ENCODE assay signal across 1 cellular context in genomic region chr4:152535903-152536544, GRCh38.
TF ChIP-seq lines count a peak whose summit lies in the region.

Gene FBXW7 (minus strand): TSS chr4:152536092. CDS start chr4:152411803, 124,289 bp downstream.

TF ChIP-seq in GM12878, 131 proteins besides CTCF, POLR2A, EP300 and RAD21 (continued from another document and continues in another):
- TF ChIP-seq NKRF (conservative IDR thresholded peaks at IDR 0.05) (peak; percentile 77; the same call in 1 of the 2 replicates), SP1 (IDR thresholded peaks at IDR 0.05; ENCODE audit: low read depth, low read length) (peak; percentile 59), NBN (IDR thresholded peaks at IDR 0.05) (peak; percentile 99), CHD1 (IDR thresholded peaks at IDR 0.05; ENCODE audit: low read depth, low read length) (no peak), MTA2 (IDR thresholded peaks at IDR 0.05; ENCODE audit: low read depth) (no peak), SMC3 (IDR thresholded peaks at IDR 0.05; ENCODE audit: borderline replicate concordance, low read length) (no peak; the same call in 1 of the 2 replicates), PAX8 (IDR thresholded peaks at IDR 0.05) (no peak), GABPA (IDR thresholded peaks at IDR 0.05; ENCODE audit: low read depth) (peak; percentile 86), CEBPZ (IDR thresholded peaks at IDR 0.05; ENCODE audit: low read depth, low read length) (no peak), ZBTB33 (IDR thresholded peaks at IDR 0.05) (no peak), HDAC6 (IDR thresholded peaks at IDR 0.05; ENCODE audit: unreplicated experiment) (no peak), ZBED1 (IDR thresholded peaks at IDR 0.05; ENCODE audit: borderline replicate concordance) (no peak), ZNF622 (IDR thresholded peaks at IDR 0.05) (no peak), ETV6 (conservative IDR thresholded peaks at IDR 0.05 in 1 of 2, IDR thresholded peaks at IDR 0.05 in 1 of 2; ENCODE audit: borderline replicate concordance in 1 of 2, low read depth in 1 of 2) (peak in 1 of 2 experiments; percentile 88; a peak in 2 of 4 replicates), PRDM15 (CRISPR knock-in tag; IDR thresholded peaks at IDR 0.05) (no peak), MYC (IDR thresholded peaks at IDR 0.05; ENCODE audit: insufficient read depth, insufficient read length, insufficient replicate concordance, low read length, severe bottlenecking) (peak; percentile 10), SIN3A (IDR thresholded peaks at IDR 0.05; ENCODE audit: low read depth, low read length) (peak; percentile 92), JUNB (IDR thresholded peaks at IDR 0.05) (no peak), ELK1 (IDR thresholded peaks at IDR 0.05; ENCODE audit: low read depth, low read length) (peak; percentile 75), POLR2AphosphoS2 (IDR thresholded peaks at IDR 0.05; ENCODE audit: low read depth, low read length) (peak; percentile 47; the same call in 1 of the 2 replicates), TAF1 (IDR thresholded peaks at IDR 0.05; ENCODE audit: borderline replicate concordance, low read depth, low read length) (peak; percentile 91), RUNX3 (IDR thresholded peaks at IDR 0.05; ENCODE audit: low read length) (peak; percentile 57), STAT3 (IDR thresholded peaks at IDR 0.05; ENCODE audit: low read depth, low read length) (no peak), E4F1 (IDR thresholded peaks at IDR 0.05; ENCODE audit: borderline replicate concordance, partially characterized antibody) (peak; percentile 89), NFIC (IDR thresholded peaks at IDR 0.05; ENCODE audit: low read depth, low read length) (no peak), SUZ12 (IDR thresholded peaks at IDR 0.05; ENCODE audit: unreplicated experiment) (no peak), KAT2A (conservative IDR thresholded peaks at IDR 0.05; ENCODE audit: control insufficient read depth, low read depth, low read length) (no peak), ATF3 (IDR thresholded peaks at IDR 0.05; ENCODE audit: borderline replicate concordance, extremely low read depth, low read depth, low read length) (peak; percentile 77; the same call in 1 of the 2 replicates), NR2C2 (IDR thresholded peaks at IDR 0.05; ENCODE audit: borderline replicate concordance, control insufficient read depth, insufficient read length, low read depth) (no peak), E2F4 (IDR thresholded peaks at IDR 0.05; ENCODE audit: low read depth, low read length) (no peak), CREM (IDR thresholded peaks at IDR 0.05; ENCODE audit: low read depth) (peak; percentile 100), SPI1 (IDR thresholded peaks at IDR 0.05; ENCODE audit: borderline replicate concordance, insufficient read depth, low read depth, low read length) (peak; percentile 96), CUX1 (IDR thresholded peaks at IDR 0.05; ENCODE audit: insufficient replicate concordance, low read depth, low read length) (no peak)
